ENCODE assay signal across 10 cellular contexts in the genomic region with DNA sequence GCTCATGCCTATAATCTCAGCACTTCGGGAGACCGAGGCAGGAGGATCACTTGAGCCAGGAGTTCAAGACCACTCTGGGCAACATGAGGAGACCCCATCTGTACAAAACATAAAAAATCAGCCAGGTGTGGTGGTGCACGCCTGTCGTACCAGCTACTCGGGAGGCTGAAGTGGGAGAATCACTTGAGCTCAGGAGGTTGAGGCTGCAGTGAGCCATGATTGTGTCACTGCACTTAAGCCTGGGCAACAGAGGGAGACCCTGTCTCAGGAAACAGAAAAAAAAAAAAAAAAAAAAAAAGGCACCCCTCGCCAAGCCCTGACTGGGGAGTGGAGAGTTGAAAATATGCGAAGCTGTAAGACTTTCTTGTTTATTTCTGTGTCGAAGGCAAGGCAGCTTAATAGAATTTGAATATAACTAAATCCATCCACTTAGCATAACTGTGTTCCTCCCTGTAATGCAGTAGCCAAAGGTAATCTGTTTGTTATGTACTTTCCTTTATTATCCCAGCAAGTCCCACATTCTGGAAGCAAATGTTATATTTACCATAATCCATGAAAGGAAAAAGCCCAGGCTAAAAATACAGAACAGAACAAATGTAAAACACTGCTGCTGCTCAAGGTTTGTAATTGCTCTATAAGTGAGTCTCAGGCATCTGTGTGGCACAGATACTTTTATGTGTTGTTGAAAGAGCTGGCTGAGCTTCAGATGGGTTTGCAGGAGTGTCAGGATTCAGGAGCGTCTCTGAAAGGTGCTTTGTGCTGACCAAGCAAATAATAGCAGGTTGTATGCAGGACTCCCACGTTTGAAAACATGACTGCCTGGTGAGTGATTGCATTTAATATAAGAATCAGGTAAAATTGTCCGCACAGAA.
DNase-seq lines count a peak whose midpoint lies in the region; ATAC-seq and TF ChIP-seq lines count a peak whose summit lies in the region.
"Had no signal": no experiment of that assay in that cellular context is flagged by ENCODE, and none has a peak within 500 bp of the region (broad histone marks: within the 10 kb centered on the region; RNA-seq: fewer than 3 reads in every experiment).

No MANE protein-coding gene starts in this region.

- TF ChIP-seq EP300 in SK-N-SH (IDR thresholded peaks at IDR 0.05; ENCODE audit: borderline replicate concordance in 1 of 2, low read depth in 1 of 2, low read length in 1 of 2), result no peak

- H3K9me2 ChIP-seq in Karpas-422 (replicated peaks; ENCODE audit: insufficient read depth, low read length) (no peaks in the 10 kb centered on the region), SK-N-SH (no peaks in the 10 kb centered on the region)

- H2AFZ ChIP-seq in Karpas-422 (ENCODE audit: low read length) (peak overlapping the region; percentile 44; the same call in 1 of the 2 replicates), SK-N-SH (ENCODE audit: low read depth) (no peak overlapping the region)

- H3K9me3 Mint-ChIP-seq in MCF 10A (ENCODE audit: unreplicated experiment), result peaks cover 10% of the 10 kb centered on the region

- H3K9ac ChIP-seq in Karpas-422 (ENCODE audit: low read length) (no peak overlapping the region), SK-N-SH (no peak overlapping the region)

- peak overlapping the region; percentile 33 for H3K4me2 ChIP-seq in Karpas-422 (ENCODE audit: low read depth, low read length, poor library complexity, severe bottlenecking)
- H3K4me2 ChIP-seq in SK-N-SH, result no peak overlapping the region

- 40% methylated on average over 11 of the region's 11 CpGs for WGBS in SK-N-SH (ENCODE audit: low lambda C conversion rate)

- H3K4me3 Mint-ChIP-seq in MCF 10A (ENCODE audit: unreplicated experiment), result no peak overlapping the region

- no TSS peak for BruUV-seq in MCF 10A (replicated peaks; lab: Mats Ljungman, UMichigan)

- H3K27ac ChIP-seq in Karpas-422 (ENCODE audit: low read length), result no peak overlapping the region
- no peak overlapping the region for H3K27ac ChIP-seq in SK-N-SH (ENCODE audit: low read depth in 2 of 2, low read length in 1 of 2)

- H3K9me3 ChIP-seq in Karpas-422 (ENCODE audit: low read length), result no peaks in the 10 kb centered on the region
- no peaks in the 10 kb centered on the region for H3K9me3 ChIP-seq in SK-N-SH

- no peak for TF ChIP-seq CTCF in MCF 10A (IDR thresholded peaks at IDR 0.05; ENCODE audit: unreplicated experiment)
- TF ChIP-seq CTCF in SK-N-SH (IDR thresholded peaks at IDR 0.05), result no peak

- intact Hi-C loops in MCF 10A (cut with micrococcal nuclease), result no loop called here

- POLR2A ChIA-PET in MCF 10A (lab: Yijun Ruan, JAX), result no interaction called here
- POLR2A ChIA-PET in SK-N-SH (lab: Yijun Ruan, JAX), result no interaction called here

- H3K4me1 Mint-ChIP-seq in MCF 10A (ENCODE audit: insufficient read depth, unreplicated experiment), result no peaks in the 10 kb centered on the region

- CTCF ChIA-PET in MCF 10A (lab: Yijun Ruan, JAX) (interaction anchor here (0.7 kb wide), 1 partner anchor 113 kb away, joined by 4 read pairs; no protein-coding TSS in a partner anchor), SK-N-SH (lab: Yijun Ruan, JAX) (interaction anchor here (1.2 kb wide), 1 partner anchor 21 kb away, joined by 5 read pairs; no protein-coding TSS in a partner anchor)

- no peaks in the 10 kb centered on the region for H3F3A ChIP-seq in SK-N-SH (replicated peaks; ENCODE audit: insufficient read depth)

- TF ChIP-seq RAD21 in SK-N-SH (IDR thresholded peaks at IDR 0.05; ENCODE audit: low read length), result no peak

- H3K79me2 ChIP-seq in Karpas-422 (ENCODE audit: low read length) (no peaks in the 10 kb centered on the region), SK-N-SH (ENCODE audit: insufficient read depth) (no peaks in the 10 kb centered on the region)

- peak; percentile 42 for ATAC-seq in GM18511 (IDR thresholded peaks at IDR 0.05; ENCODE audit: unreplicated experiment)
- ATAC-seq: HCT116 had no signal

- H3K36me3 ChIP-seq in H7 (replicated peaks; ENCODE audit: control insufficient read depth, insufficient read depth, low read length) (no peaks in the 10 kb centered on the region), Karpas-422 (ENCODE audit: insufficient read depth, low read length) (no peaks in the 10 kb centered on the region), SK-N-SH (replicated peaks in 1 of 2; ENCODE audit: control insufficient read depth in 1 of 2, insufficient read depth in 2 of 2, low read length in 1 of 2) (no peaks in the 10 kb centered on the region)

- H3K27me3 ChIP-seq in H7 (ENCODE audit: control insufficient read depth, insufficient read depth, low read length) (no peaks in the 10 kb centered on the region), Karpas-422 (ENCODE audit: low read length) (no peaks in the 10 kb centered on the region), SK-N-SH (ENCODE audit: insufficient read depth) (no peaks in the 10 kb centered on the region)

- peaks cover 11% of the 10 kb centered on the region for H3K4me1 ChIP-seq in Karpas-422 (ENCODE audit: low read length)
- H3K4me1 ChIP-seq in SK-N-SH (ENCODE audit: control insufficient read depth in 1 of 2, insufficient read depth in 2 of 2, low read depth in 1 of 2, low read length in 1 of 2), result peaks cover 0 to 10% of the 10 kb centered on the region in 2 experiments; a peak in 2 of 4 replicates

- no peaks in the 10 kb centered on the region for H3K36me3 Mint-ChIP-seq in MCF 10A (ENCODE audit: insufficient read depth, unreplicated experiment)

- H4K20me1 ChIP-seq in Karpas-422 (ENCODE audit: insufficient read depth, low read depth, low read length) (no peaks in the 10 kb centered on the region), SK-N-SH (ENCODE audit: insufficient read depth) (no peaks in the 10 kb centered on the region)

- H3K4me3 ChIP-seq in H7 (ENCODE audit: insufficient read depth, low read depth, low read length) (no peak overlapping the region), Karpas-422 (ENCODE audit: low read length) (no peak overlapping the region), SK-N-SH (ENCODE audit: low read depth in 2 of 2, low read length in 1 of 2) (no peak overlapping the region)

- no peak overlapping the region for H3K27ac Mint-ChIP-seq in MCF 10A (ENCODE audit: low read depth, unreplicated experiment)

- no peaks in the 10 kb centered on the region for H3K27me3 Mint-ChIP-seq in MCF 10A (ENCODE audit: insufficient read depth, unreplicated experiment)

- DNase-seq in H7, result peak; percentile 27
- DNase-seq in Karpas-422, result no peak
- peak; percentile 12 for DNase-seq in iPS-NIHi7 (ENCODE audit: extremely low spot score)
- DNase-seq in HuH-7.5 (ENCODE audit: low spot score), result no peak
- DNase-seq in MCF 10A (ENCODE audit: unreplicated experiment), result no peak
- DNase-seq in midbrain (lab: John Stamatoyannopoulos, UW), result no peak
- no peak for DNase-seq in SK-N-SH
- DNase-seq: kidney had no signal

TF ChIP-seq in SK-N-SH, 30 proteins besides CTCF, POLR2A, EP300 and RAD21:
- no peak for TF ChIP-seq GATA2 (CRISPR knock-in tag; IDR thresholded peaks at IDR 0.05)
- no peak for TF ChIP-seq IRF3 (IDR thresholded peaks at IDR 0.05; ENCODE audit: low read depth, low read length)
- no peak for TF ChIP-seq RCOR1 (IDR thresholded peaks at IDR 0.05; ENCODE audit: low read length)
- TF ChIP-seq, protein P1, sequence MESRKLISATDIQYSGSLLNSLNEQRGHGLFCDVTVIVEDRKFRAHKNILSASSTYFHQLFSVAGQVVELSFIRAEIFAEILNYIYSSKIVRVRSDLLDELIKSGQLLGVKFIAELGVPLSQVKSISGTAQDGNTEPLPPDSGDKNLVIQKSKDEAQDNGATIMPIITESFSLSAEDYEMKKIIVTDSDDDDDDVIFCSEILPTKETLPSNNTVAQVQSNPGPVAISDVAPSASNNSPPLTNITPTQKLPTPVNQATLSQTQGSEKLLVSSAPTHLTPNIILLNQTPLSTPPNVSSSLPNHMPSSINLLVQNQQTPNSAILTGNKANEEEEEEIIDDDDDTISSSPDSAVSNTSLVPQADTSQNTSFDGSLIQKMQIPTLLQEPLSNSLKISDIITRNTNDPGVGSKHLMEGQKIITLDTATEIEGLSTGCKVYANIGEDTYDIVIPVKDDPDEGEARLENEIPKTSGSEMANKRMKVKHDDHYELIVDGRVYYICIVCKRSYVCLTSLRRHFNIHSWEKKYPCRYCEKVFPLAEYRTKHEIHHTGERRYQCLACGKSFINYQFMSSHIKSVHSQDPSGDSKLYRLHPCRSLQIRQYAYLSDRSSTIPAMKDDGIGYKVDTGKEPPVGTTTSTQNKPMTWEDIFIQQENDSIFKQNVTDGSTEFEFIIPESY (IDR thresholded peaks at IDR 0.05; ENCODE audit: borderline replicate concordance, low read depth), result no peak
- no peak for TF ChIP-seq FOXJ3 (CRISPR knock-in tag; IDR thresholded peaks at IDR 0.05)
- no peak for TF ChIP-seq JUND (IDR thresholded peaks at IDR 0.05)
- TF ChIP-seq PBX3 (IDR thresholded peaks at IDR 0.05), result no peak
- no peak for TF ChIP-seq MEF2A (IDR thresholded peaks at IDR 0.05; ENCODE audit: borderline replicate concordance, low read depth)
- TF ChIP-seq RXRA (IDR thresholded peaks at IDR 0.05; ENCODE audit: borderline replicate concordance, low read depth), result no peak
- TF ChIP-seq EZH2phosphoT487 (IDR thresholded peaks at IDR 0.05; ENCODE audit: borderline replicate concordance, low read depth), result no peak
- no peak for TF ChIP-seq NRF1 (IDR thresholded peaks at IDR 0.05; ENCODE audit: low read depth, low read length)
- TF ChIP-seq FOSL2 (IDR thresholded peaks at IDR 0.05; ENCODE audit: borderline replicate concordance, low read depth), result no peak

Comparison
In these comparisons a context has a peak if more than half of its experiments do, and no peak if none do; other contexts are left out.
1. DNase-seq: peak in H7 (single experiment) and iPS-NIHi7 (single experiment); none in Karpas-422 (single experiment), HuH-7.5 (single experiment), MCF 10A (single experiment), midbrain (single experiment) and SK-N-SH (single experiment).